Comparison of ENCODE assay signal across 18 cellular contexts in genomic region chr10:12327476-12327875, GRCh38.
"Had no signal": no experiment of that assay in that cellular context is flagged by ENCODE, and none has a peak within 500 bp of the region (broad histone marks: within the 10 kb centered on the region; RNA-seq: fewer than 3 reads in every experiment).

No MANE protein-coding gene starts in this region.

- ATAC-seq: foreskin keratinocyte; left ventricle myocardium superior; naive thymus-derived CD4-positive, alpha-beta T cell; psoas muscle had no signal

- H3K27ac ChIP-seq: colonic mucosa, foreskin keratinocyte, hepatocyte, psoas muscle, tibial artery had no signal

- H3K27me3 Mint-ChIP-seq: naive thymus-derived CD4-positive, alpha-beta T cell had no signal

- H3K27ac Mint-ChIP-seq: naive thymus-derived CD4-positive, alpha-beta T cell; nephron progenitor cell had no signal

- H3K36me3 ChIP-seq: colonic mucosa, tibial artery had no signal

- H3K4me3 ChIP-seq: colonic mucosa, hepatocyte, psoas muscle, smooth muscle cell, tibial artery had no signal

- H3K9me3 Mint-ChIP-seq: naive thymus-derived CD4-positive, alpha-beta T cell; nephron progenitor cell had no signal

- H3K36me3 Mint-ChIP-seq: naive thymus-derived CD4-positive, alpha-beta T cell had no signal

- DNase-seq: caudate nucleus; colonic mucosa; effector CD8-positive, alpha-beta T cell; foreskin keratinocyte; head of caudate nucleus; kidney; left cardiac atrium; left ventricle myocardium superior; mesendoderm; naive thymus-derived CD4-positive, alpha-beta T cell; nephron progenitor cell; psoas muscle; retina; stimulated activated CD4-positive, alpha-beta T cell treated with anti-CD3 and anti-CD28 coated beads, Interleukin-2, amount 100 ng/mL, for 48 hours; stimulated activated naive CD8-positive, alpha-beta T cell treated with anti-CD3 and anti-CD28 coated beads, Interleukin-15, Interleukin-2, amounts not matched to agents 100 U/mL and 50 U/mL, for 24 hours; tibial artery had no signal

- H3K27me3 ChIP-seq: colonic mucosa, foreskin keratinocyte, hepatocyte, tibial artery had no signal

- H3K4me1 ChIP-seq: colonic mucosa, foreskin keratinocyte, psoas muscle had no signal

- H3K4me3 Mint-ChIP-seq: naive thymus-derived CD4-positive, alpha-beta T cell; nephron progenitor cell had no signal

- H3K9me3 ChIP-seq: colonic mucosa, psoas muscle, tibial artery had no signal
